8 cellular contexts compared by ENCODE assay signal in the genomic region with DNA sequence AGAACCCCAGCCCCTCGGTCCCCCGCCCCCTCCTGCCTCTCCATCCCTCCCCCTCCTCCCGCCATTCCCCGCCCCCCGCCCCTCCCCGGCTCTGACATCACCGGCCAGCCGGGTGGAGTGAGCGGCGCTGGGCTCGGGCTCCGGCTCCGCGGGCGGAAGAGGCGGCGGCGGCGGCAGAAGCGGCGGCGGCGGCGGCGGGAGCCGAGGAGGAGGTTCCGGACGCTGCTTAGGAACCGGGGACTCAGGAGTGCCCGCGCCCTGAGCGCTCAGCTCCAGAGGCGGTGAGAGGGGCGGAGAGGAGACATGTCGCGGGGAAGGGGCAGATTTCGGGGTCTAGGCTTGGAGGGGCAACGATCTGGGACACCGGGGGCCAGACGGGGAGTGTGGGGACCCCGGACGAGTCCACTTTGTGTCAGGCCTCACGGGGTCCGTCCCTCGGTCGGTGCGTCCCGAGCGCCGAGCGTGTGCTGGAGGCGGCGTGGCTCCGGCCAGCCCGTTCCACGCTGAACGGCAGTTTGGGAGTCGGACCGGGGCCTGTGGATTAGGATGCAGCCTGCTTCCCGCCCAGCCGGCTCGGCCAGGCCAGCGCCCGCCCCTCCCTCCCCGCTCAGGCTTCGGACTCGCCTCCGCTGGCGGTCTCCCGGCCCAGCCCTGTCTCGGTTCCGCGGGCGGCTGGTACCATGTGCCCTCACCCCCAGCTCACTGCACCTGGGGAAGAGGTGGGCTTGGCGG. TPM values are rescaled to one million over a fixed set of nuclear protein-coding genes. Genes with fewer than 3 reads are reported as not detected.
DNase-seq lines count a peak whose midpoint lies in the region; ATAC-seq and TF ChIP-seq lines count a peak whose summit lies in the region.

A gene with protein sequence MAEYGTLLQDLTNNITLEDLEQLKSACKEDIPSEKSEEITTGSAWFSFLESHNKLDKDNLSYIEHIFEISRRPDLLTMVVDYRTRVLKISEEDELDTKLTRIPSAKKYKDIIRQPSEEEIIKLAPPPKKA (plus strand): TSS at position 143 of the 732 bp plus-strand sequence. CDS start 6,161 bp downstream, outside the sequence.

- no peak for TF ChIP-seq CTCF in lower lobe of right lung (IDR thresholded peaks at IDR 0.05)

- peak within 1 kb of the TSS; percentile 92 for H3K4me3 ChIP-seq in lower lobe of right lung

- DNase-seq in NCI-H226 (peak; percentile 50), ecto neural progenitor cell (ENCODE audit: low spot score) (peak; percentile 87), lower lobe of right lung (peak; percentile 79), NCI-H524 treated with DMSO at 0.1 percent for 48 hours (lab: John Stamatoyannopoulos, UW) (no peak)
- peak; percentile 76 for DNase-seq in activated CD4-positive, alpha-beta memory T cell treated with anti-CD3 and anti-CD28 coated beads, Interleukin-2, amount 10 ng/mL, durations not matched to agents 7 days and 5 days
- peak; percentile 34 to 62 (median 43) for DNase-seq in stimulated activated CD4-positive, alpha-beta T cell treated with anti-CD3 and anti-CD28 coated beads, TNF-alpha, amount 100 ng/mL, for 1 hour (ENCODE audit: low read depth in 3 of 3, low spot score in 1 of 3)

- H3K27me3 Mint-ChIP-seq in activated CD4-positive, alpha-beta memory T cell treated with anti-CD3 and anti-CD28 coated beads, Interleukin-2, amount 10 ng/mL, durations not matched to agents 7 days and 5 days = no peaks in the 10 kb centered on the region

- H3K36me3 ChIP-seq in lower lobe of right lung = peaks cover 11% of the 10 kb centered on the region

- no peaks in the 10 kb centered on the region for H3K27me3 ChIP-seq in lower lobe of right lung (ENCODE audit: low read depth)

- CTCF ChIA-PET in activated CD4-positive, alpha-beta memory T cell treated with anti-CD3 and anti-CD28 coated beads, Interleukin-2, amount 10 ng/mL, durations not matched to agents 7 days and 5 days (lab: Charles Lee) = interaction anchor here (1.5 to 1.7 kb wide), 2 partner anchors 46 to 171 kb away, joined by 3 to 6 read pairs; no protein-coding TSS in a partner anchor

- peak within 1 kb of the TSS; percentile 95 for H3K27ac ChIP-seq in lower lobe of right lung

- H3K9me3 ChIP-seq in lower lobe of right lung = no peaks in the 10 kb centered on the region

- no peaks in the 10 kb centered on the region for H3K9me3 Mint-ChIP-seq in activated CD4-positive, alpha-beta memory T cell treated with anti-CD3 and anti-CD28 coated beads, Interleukin-2, amount 10 ng/mL, durations not matched to agents 7 days and 5 days

- H3K4me3 Mint-ChIP-seq in activated CD4-positive, alpha-beta memory T cell treated with anti-CD3 and anti-CD28 coated beads, Interleukin-2, amount 10 ng/mL, durations not matched to agents 7 days and 5 days = peak within 1 kb of the TSS; percentile 86

- peaks cover 17% of the 10 kb centered on the region for H3K36me3 Mint-ChIP-seq in activated CD4-positive, alpha-beta memory T cell treated with anti-CD3 and anti-CD28 coated beads, Interleukin-2, amount 10 ng/mL, durations not matched to agents 7 days and 5 days (ENCODE audit: low read depth)

- peak; percentile 42 for TF ChIP-seq POLR2A in GM10847 (IDR thresholded peaks at IDR 0.05; ENCODE audit: extremely low read depth, insufficient read length)

- H3K4me1 ChIP-seq in lower lobe of right lung = peaks cover 59% of the 10 kb centered on the region

- intact Hi-C loops in lower lobe of right lung (cut with DNase I) = no loop called here

- peak; percentile 46 for ATAC-seq in HG02588 (IDR thresholded peaks at IDR 0.05; ENCODE audit: unreplicated experiment)
- peak; percentile 91 to 94 for ATAC-seq in lower lobe of right lung

- POLR2A ChIA-PET in activated CD4-positive, alpha-beta memory T cell treated with anti-CD3 and anti-CD28 coated beads, Interleukin-2, amount 10 ng/mL, durations not matched to agents 7 days and 5 days (lab: Charles Lee) = interaction anchor here (0.6 to 4.1 kb wide), 8 partner anchors 8 to 108 kb away, joined by 3 to 27 read pairs (median 4); a partner anchor contains a TSS

- peaks cover 44% of the 10 kb centered on the region for H3K4me1 Mint-ChIP-seq in activated CD4-positive, alpha-beta memory T cell treated with anti-CD3 and anti-CD28 coated beads, Interleukin-2, amount 10 ng/mL, durations not matched to agents 7 days and 5 days

- peak within 1 kb of the TSS; percentile 81 for H3K27ac Mint-ChIP-seq in activated CD4-positive, alpha-beta memory T cell treated with anti-CD3 and anti-CD28 coated beads, Interleukin-2, amount 10 ng/mL, durations not matched to agents 7 days and 5 days

RNA-seq across cellular contexts. Expression of the gene that starts here (rescaled TPM):
- 10 to 100 TPM; 38.2 to 39.3 TPM for total RNA-seq in activated CD4-positive, alpha-beta memory T cell treated with anti-CD3 and anti-CD28 coated beads, Interleukin-2, amount 10 ng/mL, durations not matched to agents 7 days and 5 days
- total RNA-seq in lower lobe of right lung = 132 TPM
